2 cellular contexts compared by ENCODE assay signal in genomic region chr7:151080091-151080521, GRCh38.
TF ChIP-seq lines count a peak whose summit lies in the region.

No MANE protein-coding gene starts in this region.

TF ChIP-seq in A549, 52 proteins besides CTCF, POLR2A, EP300 and RAD21:
- no peak for TF ChIP-seq CHD2 (IDR thresholded peaks at IDR 0.05; ENCODE audit: low read length, partially characterized antibody)
- 0 out of 2 replicates have a peak, but pooled peaks have one; percentile 23 for TF ChIP-seq TFCP2L1 (CRISPR knock-in tag; IDR thresholded peaks at IDR 0.05)
- 0 out of 2 replicates have a peak, but pooled peaks have one; percentile 3 for TF ChIP-seq GATA3 (IDR thresholded peaks at IDR 0.05; ENCODE audit: borderline replicate concordance)
- TF ChIP-seq HMGXB4 (CRISPR knock-in tag; IDR thresholded peaks at IDR 0.05; ENCODE audit: borderline replicate concordance), result no peak
- TF ChIP-seq PHF8 (IDR thresholded peaks at IDR 0.05; ENCODE audit: borderline replicate concordance, low read depth), result no peak
- no peak for TF ChIP-seq HEYL (CRISPR knock-in tag; IDR thresholded peaks at IDR 0.05)
- no peak for TF ChIP-seq CHD4 (IDR thresholded peaks at IDR 0.05; ENCODE audit: borderline replicate concordance)

TF ChIP-seq in K562, 482 proteins besides CTCF, POLR2A, EP300 and RAD21 (continues in another document):
- no peak for TF ChIP-seq TRIM28 (IDR thresholded peaks at IDR 0.05)
- no peak for TF ChIP-seq POLR3A (IDR thresholded peaks at IDR 0.05; ENCODE audit: borderline replicate concordance, extremely low read depth, insufficient read depth, insufficient read length)
- no peak for TF ChIP-seq ZNF354B (CRISPR knock-in tag; IDR thresholded peaks at IDR 0.05)
- no peak for TF ChIP-seq YBX1 (IDR thresholded peaks at IDR 0.05)
- TF ChIP-seq HBP1 (CRISPR knock-in tag; IDR thresholded peaks at IDR 0.05), result no peak
- TF ChIP-seq MEF2D (tag; conservative IDR thresholded peaks at IDR 0.05; ENCODE audit: low read depth), result no peak
- TF ChIP-seq TRIM25 (IDR thresholded peaks at IDR 0.05; ENCODE audit: borderline replicate concordance), result no peak
- TF ChIP-seq FOXA1 (IDR thresholded peaks at IDR 0.05; ENCODE audit: borderline replicate concordance), result no peak
- no peak for TF ChIP-seq ZNF79 (CRISPR knock-in tag; IDR thresholded peaks at IDR 0.05; ENCODE audit: low read depth)
- no peak for TF ChIP-seq E2F5 (CRISPR knock-in tag; IDR thresholded peaks at IDR 0.05)
- TF ChIP-seq TEAD1 (CRISPR knock-in tag; IDR thresholded peaks at IDR 0.05), result peak in 1 of 2 experiments; percentile 83; a peak in 1 of 4 replicates
- TF ChIP-seq BCLAF1 (IDR thresholded peaks at IDR 0.05; ENCODE audit: borderline replicate concordance in 1 of 2, control insufficient read depth in 1 of 2, low read depth in 2 of 2, low read length in 1 of 2), result no peak; a peak in 1 of 4 replicates
- no peak for TF ChIP-seq E2F4 (CRISPR knock-in tag; IDR thresholded peaks at IDR 0.05; ENCODE audit: low read depth)
- no peak for TF ChIP-seq MITF (IDR thresholded peaks at IDR 0.05)
- no peak for TF ChIP-seq FOXM1 (IDR thresholded peaks at IDR 0.05; ENCODE audit: low read depth)
- TF ChIP-seq FOXM1 (CRISPR knock-in tag; IDR thresholded peaks at IDR 0.05; ENCODE audit: low read depth), result peak; percentile 61; the same call in 1 of the 2 replicates
- no peak for TF ChIP-seq ZHX1 (conservative IDR thresholded peaks at IDR 0.05; ENCODE audit: low read length)
- TF ChIP-seq ZNF347 (CRISPR knock-in tag; IDR thresholded peaks at IDR 0.05; ENCODE audit: low read depth), result no peak
- TF ChIP-seq ERF (CRISPR knock-in tag; IDR thresholded peaks at IDR 0.05), result no peak
- TF ChIP-seq ZNF717 (CRISPR knock-in tag; IDR thresholded peaks at IDR 0.05), result no peak
- TF ChIP-seq ZKSCAN3 (CRISPR knock-in tag; IDR thresholded peaks at IDR 0.05), result no peak
- no peak for TF ChIP-seq TCF7L2 (IDR thresholded peaks at IDR 0.05; ENCODE audit: low read depth, low read length)
- TF ChIP-seq LEF1 (IDR thresholded peaks at IDR 0.05), result 0 out of 2 replicates have a peak, but pooled peaks have one; percentile 27
- TF ChIP-seq HDAC8 (tag; IDR thresholded peaks at IDR 0.05), result no peak
- TF ChIP-seq FOXK1 (CRISPR knock-in tag; IDR thresholded peaks at IDR 0.05; ENCODE audit: borderline replicate concordance), result no peak
- no peak for TF ChIP-seq ELF1 (tag; IDR thresholded peaks at IDR 0.05)
- TF ChIP-seq MXD1 (CRISPR knock-in tag; IDR thresholded peaks at IDR 0.05; ENCODE audit: borderline replicate concordance, poor library complexity, severe bottlenecking), result no peak
- no peak for TF ChIP-seq ZNF408 (CRISPR knock-in tag; IDR thresholded peaks at IDR 0.05; ENCODE audit: low read depth)
- no peak for TF ChIP-seq ZNF212 (CRISPR knock-in tag; IDR thresholded peaks at IDR 0.05)
- no peak; the same call in 1 of the 2 replicates for TF ChIP-seq ZNF75A (CRISPR knock-in tag; IDR thresholded peaks at IDR 0.05)
- no peak for TF ChIP-seq ZNF707 (CRISPR knock-in tag; conservative IDR thresholded peaks at IDR 0.05)
- TF ChIP-seq ETV1 (tag; conservative IDR thresholded peaks at IDR 0.05; ENCODE audit: low read depth), result no peak
- no peak for TF ChIP-seq RBM34 (IDR thresholded peaks at IDR 0.05; ENCODE audit: borderline replicate concordance, insufficient read depth, low read length)
- peak; percentile 42 for TF ChIP-seq RBM39 (optimal IDR thresholded peaks at IDR 0.05; ENCODE audit: low read depth, low read length)
- no peak for TF ChIP-seq ZNF318 (IDR thresholded peaks at IDR 0.05; ENCODE audit: borderline replicate concordance in 1 of 2, low read depth in 1 of 2)
- no peak for TF ChIP-seq ZC3H11A (IDR thresholded peaks at IDR 0.05; ENCODE audit: low read depth, low read length)
